Comparison of ENCODE assay signal across 1 cellular context in the genomic region with DNA sequence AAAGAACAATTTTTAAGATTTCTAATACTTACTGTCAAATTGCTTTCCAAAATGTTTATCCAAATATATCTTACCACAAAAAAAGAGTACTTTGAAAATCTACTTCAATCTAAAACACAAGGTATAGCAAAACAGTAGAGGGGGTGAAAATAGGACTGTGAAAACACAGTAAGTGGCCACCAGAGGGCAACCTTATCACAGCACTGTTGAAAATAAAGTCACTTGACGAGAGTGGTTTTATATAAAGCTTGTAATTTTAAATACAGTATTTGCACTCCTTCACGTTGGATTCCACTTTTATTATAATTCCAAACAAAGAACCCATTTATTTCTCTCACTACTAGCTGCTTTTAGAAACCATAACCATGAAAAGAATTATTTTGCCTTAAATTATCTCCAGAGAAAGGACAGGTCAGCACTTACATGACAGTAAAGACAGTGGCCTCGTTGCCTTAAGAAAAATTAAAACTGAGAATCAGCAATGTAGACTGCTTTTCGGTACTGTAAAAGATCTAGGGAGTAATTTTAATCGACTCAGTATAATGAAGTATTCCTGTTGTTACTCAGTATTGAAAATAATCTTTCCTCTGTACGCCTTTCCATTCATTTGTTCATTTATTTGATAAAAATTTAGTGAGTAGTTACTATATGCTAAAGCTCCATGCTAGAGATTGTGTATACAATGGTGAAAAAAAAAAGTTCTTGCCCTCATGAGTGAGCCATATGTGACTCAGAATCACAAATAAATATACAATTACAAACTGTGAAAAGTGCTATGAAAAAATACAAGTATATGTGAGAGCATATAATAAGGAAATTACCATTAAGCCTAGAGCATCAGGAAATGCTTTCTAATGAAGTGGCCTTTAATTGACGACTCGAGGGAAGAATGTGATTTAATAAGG.
TF ChIP-seq lines count a peak whose summit lies in the region.

No MANE protein-coding gene starts in this region.

TF ChIP-seq in HCT116, 20 proteins besides CTCF, POLR2A, EP300 and RAD21 (continued from another document):
- TF ChIP-seq EZH2phosphoT487 (IDR thresholded peaks at IDR 0.05; ENCODE audit: borderline replicate concordance): no peak
- TF ChIP-seq, protein P1, sequence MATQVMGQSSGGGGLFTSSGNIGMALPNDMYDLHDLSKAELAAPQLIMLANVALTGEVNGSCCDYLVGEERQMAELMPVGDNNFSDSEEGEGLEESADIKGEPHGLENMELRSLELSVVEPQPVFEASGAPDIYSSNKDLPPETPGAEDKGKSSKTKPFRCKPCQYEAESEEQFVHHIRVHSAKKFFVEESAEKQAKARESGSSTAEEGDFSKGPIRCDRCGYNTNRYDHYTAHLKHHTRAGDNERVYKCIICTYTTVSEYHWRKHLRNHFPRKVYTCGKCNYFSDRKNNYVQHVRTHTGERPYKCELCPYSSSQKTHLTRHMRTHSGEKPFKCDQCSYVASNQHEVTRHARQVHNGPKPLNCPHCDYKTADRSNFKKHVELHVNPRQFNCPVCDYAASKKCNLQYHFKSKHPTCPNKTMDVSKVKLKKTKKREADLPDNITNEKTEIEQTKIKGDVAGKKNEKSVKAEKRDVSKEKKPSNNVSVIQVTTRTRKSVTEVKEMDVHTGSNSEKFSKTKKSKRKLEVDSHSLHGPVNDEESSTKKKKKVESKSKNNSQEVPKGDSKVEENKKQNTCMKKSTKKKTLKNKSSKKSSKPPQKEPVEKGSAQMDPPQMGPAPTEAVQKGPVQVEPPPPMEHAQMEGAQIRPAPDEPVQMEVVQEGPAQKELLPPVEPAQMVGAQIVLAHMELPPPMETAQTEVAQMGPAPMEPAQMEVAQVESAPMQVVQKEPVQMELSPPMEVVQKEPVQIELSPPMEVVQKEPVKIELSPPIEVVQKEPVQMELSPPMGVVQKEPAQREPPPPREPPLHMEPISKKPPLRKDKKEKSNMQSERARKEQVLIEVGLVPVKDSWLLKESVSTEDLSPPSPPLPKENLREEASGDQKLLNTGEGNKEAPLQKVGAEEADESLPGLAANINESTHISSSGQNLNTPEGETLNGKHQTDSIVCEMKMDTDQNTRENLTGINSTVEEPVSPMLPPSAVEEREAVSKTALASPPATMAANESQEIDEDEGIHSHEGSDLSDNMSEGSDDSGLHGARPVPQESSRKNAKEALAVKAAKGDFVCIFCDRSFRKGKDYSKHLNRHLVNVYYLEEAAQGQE (IDR thresholded peaks at IDR 0.05; ENCODE audit: low read depth): no peak
- TF ChIP-seq EZH2 (IDR thresholded peaks at IDR 0.05): no peak
- TF ChIP-seq SIN3A (IDR thresholded peaks at IDR 0.05; ENCODE audit: low read depth): no peak
- no peak for TF ChIP-seq TCF7L2 (IDR thresholded peaks at IDR 0.05; ENCODE audit: borderline replicate concordance, extremely low read depth, insufficient read depth, insufficient read length)
- TF ChIP-seq POLR2AphosphoS5 (IDR thresholded peaks at IDR 0.05; ENCODE audit: low read depth, low read length): no peak
